8 cellular contexts compared by ENCODE assay signal in genomic region chr3:51995346-51996156, GRCh38. TPM values are rescaled to one million over a fixed set of nuclear protein-coding genes. Genes with fewer than 3 reads are reported as not detected.
A peak's percentile ranks its signal among the peaks of the same experiment; 100 is the strongest.
DNase-seq lines count a peak whose midpoint lies in the region; ATAC-seq lines count a peak whose summit lies in the region.

TSS of gene RPL29 (minus strand) at chr3:51995895. CDS start at chr3:51995461, 434 bp downstream.

- peak; percentile 86 for ATAC-seq in GM19043 (IDR thresholded peaks at IDR 0.05; ENCODE audit: low read depth, unreplicated experiment)
- peak; percentile 87 for ATAC-seq in HG03378 (IDR thresholded peaks at IDR 0.05; ENCODE audit: unreplicated experiment)

- DNase-seq in AML-193 (lab: John Stamatoyannopoulos, UW), result peak; percentile 98 to 99
- peak; percentile 86 for DNase-seq in NCI-H510A treated with DMSO at 0.1 percent for 48 hours (lab: John Stamatoyannopoulos, UW)
- DNase-seq in activated CD4-positive, alpha-beta T cell treated with anti-CD3 and anti-CD28 coated beads for 1 hour, result peak; percentile 86
- peak; percentile 93 for DNase-seq in cerebellum (ENCODE audit: low spot score)
- DNase-seq in kidney glomerular epithelial cell (lab: John Stamatoyannopoulos, UW), result peak; percentile 98
- peak; percentile 87 to 89 for DNase-seq in stimulated activated CD4-positive, alpha-beta T cell treated with anti-CD3 and anti-CD28 coated beads, Interleukin-15, amount 100 ng/mL, for 48 hours (ENCODE audit: low read depth in 2 of 2)

RNA-seq across cellular contexts. Expression of gene RPL29, which starts in this region (rescaled TPM):
- total RNA-seq in cerebellum, result 334 TPM

Comparison
In these comparisons a context has a peak if more than half of its experiments do, and no peak if none do; other contexts are left out.
1. Peak in every context shown above with its lines: DNase-seq and ATAC-seq.